ENCODE assay signal across 8 cellular contexts in genomic region chr15:84748274-84749110, GRCh38. TPM values are rescaled to one million over a fixed set of nuclear protein-coding genes. Genes with fewer than 3 reads are reported as not detected.
DNase-seq lines count a peak whose midpoint lies in the region; ATAC-seq, FAIRE-seq and TF ChIP-seq lines count a peak whose summit lies in the region.

A gene with protein sequence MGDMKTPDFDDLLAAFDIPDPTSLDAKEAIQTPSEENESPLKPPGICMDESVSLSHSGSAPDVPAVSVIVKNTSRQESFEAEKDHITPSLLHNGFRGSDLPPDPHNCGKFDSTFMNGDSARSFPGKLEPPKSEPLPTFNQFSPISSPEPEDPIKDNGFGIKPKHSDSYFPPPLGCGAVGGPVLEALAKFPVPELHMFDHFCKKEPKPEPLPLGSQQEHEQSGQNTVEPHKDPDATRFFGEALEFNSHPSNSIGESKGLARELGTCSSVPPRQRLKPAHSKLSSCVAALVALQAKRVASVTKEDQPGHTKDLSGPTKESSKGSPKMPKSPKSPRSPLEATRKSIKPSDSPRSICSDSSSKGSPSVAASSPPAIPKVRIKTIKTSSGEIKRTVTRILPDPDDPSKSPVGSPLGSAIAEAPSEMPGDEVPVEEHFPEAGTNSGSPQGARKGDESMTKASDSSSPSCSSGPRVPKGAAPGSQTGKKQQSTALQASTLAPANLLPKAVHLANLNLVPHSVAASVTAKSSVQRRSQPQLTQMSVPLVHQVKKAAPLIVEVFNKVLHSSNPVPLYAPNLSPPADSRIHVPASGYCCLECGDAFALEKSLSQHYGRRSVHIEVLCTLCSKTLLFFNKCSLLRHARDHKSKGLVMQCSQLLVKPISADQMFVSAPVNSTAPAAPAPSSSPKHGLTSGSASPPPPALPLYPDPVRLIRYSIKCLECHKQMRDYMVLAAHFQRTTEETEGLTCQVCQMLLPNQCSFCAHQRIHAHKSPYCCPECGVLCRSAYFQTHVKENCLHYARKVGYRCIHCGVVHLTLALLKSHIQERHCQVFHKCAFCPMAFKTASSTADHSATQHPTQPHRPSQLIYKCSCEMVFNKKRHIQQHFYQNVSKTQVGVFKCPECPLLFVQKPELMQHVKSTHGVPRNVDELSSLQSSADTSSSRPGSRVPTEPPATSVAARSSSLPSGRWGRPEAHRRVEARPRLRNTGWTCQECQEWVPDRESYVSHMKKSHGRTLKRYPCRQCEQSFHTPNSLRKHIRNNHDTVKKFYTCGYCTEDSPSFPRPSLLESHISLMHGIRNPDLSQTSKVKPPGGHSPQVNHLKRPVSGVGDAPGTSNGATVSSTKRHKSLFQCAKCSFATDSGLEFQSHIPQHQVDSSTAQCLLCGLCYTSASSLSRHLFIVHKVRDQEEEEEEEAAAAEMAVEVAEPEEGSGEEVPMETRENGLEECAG (N-terminal part only) (plus strand): TSS chr15:84748592. CDS start chr15:84782676, 34,084 bp downstream.

- TF ChIP-seq RAD21 in A549 (conservative IDR thresholded peaks at IDR 0.05 in 1 of 2, IDR thresholded peaks at IDR 0.05 in 1 of 2), result peak in 1 of 2 experiments; percentile 41; a peak in 1 of 5 replicates

- peak; percentile 63 for TF ChIP-seq CTCF in A549 (IDR thresholded peaks at IDR 0.05)

- POLR2A ChIA-PET in A549 (lab: Yijun Ruan, JAX), result interaction anchor here (0.6 to 2.0 kb wide), 7 partner anchors 13 to 95 kb away, joined by 3 to 33 read pairs (median 7); partner anchors contain the start of gene SEC11A
- POLR2A ChIA-PET in activated CD8-positive, alpha-beta T cell treated with anti-CD3 and anti-CD28 coated beads, Interleukin-2, amount 10 ng/mL, durations not matched to agents 7 days and 5 days (lab: Charles Lee), result interaction anchor here (0.6 to 4.7 kb wide), 13 partner anchors 9 to 182 kb away, joined by 3 to 74 read pairs (median 6); partner anchors contain the start of genes SEC11A and WDR73

- H3K9me3 Mint-ChIP-seq in activated CD8-positive, alpha-beta T cell treated with anti-CD3 and anti-CD28 coated beads, Interleukin-2, amount 10 ng/mL, durations not matched to agents 7 days and 5 days (ENCODE audit: insufficient read depth), result no peaks in the 10 kb centered on the region

- peak; percentile 58 to 76 for ATAC-seq in A549
- ATAC-seq in HG03045 (IDR thresholded peaks at IDR 0.05; ENCODE audit: unreplicated experiment), result peak; percentile 56
- peak; percentile 68 for ATAC-seq in activated CD8-positive, alpha-beta T cell treated with anti-CD3 and anti-CD28 coated beads, Interleukin-2, amount 10 ng/mL, durations not matched to agents 7 days and 5 days

- H3K4me1 Mint-ChIP-seq in activated CD8-positive, alpha-beta T cell treated with anti-CD3 and anti-CD28 coated beads, Interleukin-2, amount 10 ng/mL, durations not matched to agents 7 days and 5 days (ENCODE audit: low read depth), result peaks cover 51% of the 10 kb centered on the region

- peak within 1 kb of the TSS; percentile 96 to 98 for H3K27ac ChIP-seq in A549

- peak within 1 kb of the TSS; percentile 95 for H3K27ac Mint-ChIP-seq in activated CD8-positive, alpha-beta T cell treated with anti-CD3 and anti-CD28 coated beads, Interleukin-2, amount 10 ng/mL, durations not matched to agents 7 days and 5 days

- no peak for FAIRE-seq in A549 (lab: Jason Lieb, UNC)

- H3K4me2 ChIP-seq in A549, result peak within 1 kb of the TSS; percentile 97

- no peaks in the 10 kb centered on the region for H3K27me3 Mint-ChIP-seq in activated CD8-positive, alpha-beta T cell treated with anti-CD3 and anti-CD28 coated beads, Interleukin-2, amount 10 ng/mL, durations not matched to agents 7 days and 5 days (ENCODE audit: low read depth)

- WGBS in A549 (ENCODE audit: missing lambda C conversion rate), result 0% methylated on average over 9 of the region's 127 CpGs

- DNase-seq in A549 (ENCODE audit: low read depth in 1 of 2, low spot score in 1 of 2) (peak; percentile 60 to 81), NCI-H526 treated with DMSO at 0.1 percent for 48 hours (lab: John Stamatoyannopoulos, UW) (peak; percentile 46), medulla oblongata (ENCODE audit: extremely low spot score) (peak; percentile 83)
- peak; percentile 82 for DNase-seq in activated CD8-positive, alpha-beta T cell treated with anti-CD3 and anti-CD28 coated beads, Interleukin-2, amount 10 ng/mL, durations not matched to agents 7 days and 5 days
- DNase-seq in effector CD8-positive, alpha-beta T cell (lab: John Stamatoyannopoulos, UW), result peak; percentile 63
- DNase-seq in stimulated activated CD8-positive, alpha-beta memory T cell treated with anti-CD3 and anti-CD28 coated beads, Interleukin-12 subunit alpha, Interleukin-12 subunit beta, amount 100 ng/mL, for 24 hours (ENCODE audit: extremely low read depth), result peak; percentile 49

- TF ChIP-seq POLR2A in A549 (IDR thresholded peaks at IDR 0.05; ENCODE audit: low read length), result peak; percentile 68
- TF ChIP-seq POLR2A in GM18526 (IDR thresholded peaks at IDR 0.05; ENCODE audit: extremely low read depth, insufficient read length), result peak; percentile 56

- peak within 1 kb of the TSS; percentile 92 for H3K4me3 ChIP-seq in A549

- peak within 1 kb of the TSS; percentile 96 for H3K4me3 Mint-ChIP-seq in activated CD8-positive, alpha-beta T cell treated with anti-CD3 and anti-CD28 coated beads, Interleukin-2, amount 10 ng/mL, durations not matched to agents 7 days and 5 days

- no peak for TF ChIP-seq EP300 in A549 (IDR thresholded peaks at IDR 0.05)

- peaks cover 40% of the 10 kb centered on the region for H3K36me3 Mint-ChIP-seq in activated CD8-positive, alpha-beta T cell treated with anti-CD3 and anti-CD28 coated beads, Interleukin-2, amount 10 ng/mL, durations not matched to agents 7 days and 5 days (ENCODE audit: low read depth)

- peaks cover 62% of the 10 kb centered on the region for H3K4me1 ChIP-seq in A549

- H3K9me3 ChIP-seq in A549, result no peaks in the 10 kb centered on the region

- CTCF ChIA-PET in A549 (lab: Yijun Ruan, JAX), result interaction anchor here (0.6 to 2.5 kb wide), 19 partner anchors 12 to 295 kb away, joined by 3 to 8 read pairs (median 4); partner anchors contain the start of gene WDR73
- CTCF ChIA-PET in activated CD8-positive, alpha-beta T cell treated with anti-CD3 and anti-CD28 coated beads, Interleukin-2, amount 10 ng/mL, durations not matched to agents 7 days and 5 days (lab: Charles Lee), result interaction anchor here (0.8 to 3.6 kb wide), 15 partner anchors 13 to 160 kb away, joined by 3 to 18 read pairs (median 4); partner anchors contain the start of genes SEC11A and WDR73

TF ChIP-seq in A549, 52 proteins besides CTCF, POLR2A, EP300 and RAD21 (continues in another document):
- no peak for TF ChIP-seq HES2 (IDR thresholded peaks at IDR 0.05)
- TF ChIP-seq KDM5A (IDR thresholded peaks at IDR 0.05), result no peak
- no peak for TF ChIP-seq MYC (IDR thresholded peaks at IDR 0.05; ENCODE audit: borderline replicate concordance, low read length)
- no peak for TF ChIP-seq REST (IDR thresholded peaks at IDR 0.05)
- no peak for TF ChIP-seq CBX8 (IDR thresholded peaks at IDR 0.05)
- TF ChIP-seq CHD4 (IDR thresholded peaks at IDR 0.05; ENCODE audit: borderline replicate concordance), result no peak
- TF ChIP-seq RNF2 (IDR thresholded peaks at IDR 0.05; ENCODE audit: borderline replicate concordance, low read depth), result no peak
- TF ChIP-seq SMC3 (IDR thresholded peaks at IDR 0.05), result peak; percentile 69
- TF ChIP-seq, protein P1, sequence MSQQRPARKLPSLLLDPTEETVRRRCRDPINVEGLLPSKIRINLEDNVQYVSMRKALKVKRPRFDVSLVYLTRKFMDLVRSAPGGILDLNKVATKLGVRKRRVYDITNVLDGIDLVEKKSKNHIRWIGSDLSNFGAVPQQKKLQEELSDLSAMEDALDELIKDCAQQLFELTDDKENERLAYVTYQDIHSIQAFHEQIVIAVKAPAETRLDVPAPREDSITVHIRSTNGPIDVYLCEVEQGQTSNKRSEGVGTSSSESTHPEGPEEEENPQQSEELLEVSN (IDR thresholded peaks at IDR 0.05; ENCODE audit: borderline replicate concordance, low read depth), result no peak
- TF ChIP-seq ZFP36 (IDR thresholded peaks at IDR 0.05; ENCODE audit: borderline replicate concordance, partially characterized antibody), result no peak

RNA-seq across cellular contexts. Expression of the gene that starts here (rescaled TPM):
- 12.4 and 15.6 TPM in 2 replicates for polyA plus RNA-seq in A549 (2011; rRNA removed)
- polyA plus RNA-seq in A549 (2012; cell fraction: cytosol; rRNA removed), result 14.5 and 20.8 TPM in 2 replicates
- 29.2 and 40.6 TPM in 2 replicates for polyA plus RNA-seq in A549 (2012; cell fraction: nucleus; rRNA removed)
- 12.9 to 14.3 TPM (median 13.9 TPM) in 3 replicates for polyA plus RNA-seq in A549 (2017; fragmentation: RNase III; extraction: RNeasy Plus Mini Kit Qiagen cat#74134 plus additional on column Dnase treatment)
- 25.7 and 27.9 TPM in 2 replicates for polyA minus RNA-seq in A549 (2011; rRNA and poly(A)+ RNA removed)
- total RNA-seq in activated CD8-positive, alpha-beta T cell treated with anti-CD3 and anti-CD28 coated beads, Interleukin-2, amount 10 ng/mL, durations not matched to agents 7 days and 5 days, result 10 to 100 TPM; 36.5 to 36.6 TPM

Comparison
In these comparisons a context has a peak if more than half of its experiments do, and no peak if none do; other contexts are left out.
1. Peak in every context shown above with its lines: DNase-seq, ATAC-seq, H3K4me3 ChIP-seq and H3K27ac ChIP-seq.